In the genomic region with DNA sequence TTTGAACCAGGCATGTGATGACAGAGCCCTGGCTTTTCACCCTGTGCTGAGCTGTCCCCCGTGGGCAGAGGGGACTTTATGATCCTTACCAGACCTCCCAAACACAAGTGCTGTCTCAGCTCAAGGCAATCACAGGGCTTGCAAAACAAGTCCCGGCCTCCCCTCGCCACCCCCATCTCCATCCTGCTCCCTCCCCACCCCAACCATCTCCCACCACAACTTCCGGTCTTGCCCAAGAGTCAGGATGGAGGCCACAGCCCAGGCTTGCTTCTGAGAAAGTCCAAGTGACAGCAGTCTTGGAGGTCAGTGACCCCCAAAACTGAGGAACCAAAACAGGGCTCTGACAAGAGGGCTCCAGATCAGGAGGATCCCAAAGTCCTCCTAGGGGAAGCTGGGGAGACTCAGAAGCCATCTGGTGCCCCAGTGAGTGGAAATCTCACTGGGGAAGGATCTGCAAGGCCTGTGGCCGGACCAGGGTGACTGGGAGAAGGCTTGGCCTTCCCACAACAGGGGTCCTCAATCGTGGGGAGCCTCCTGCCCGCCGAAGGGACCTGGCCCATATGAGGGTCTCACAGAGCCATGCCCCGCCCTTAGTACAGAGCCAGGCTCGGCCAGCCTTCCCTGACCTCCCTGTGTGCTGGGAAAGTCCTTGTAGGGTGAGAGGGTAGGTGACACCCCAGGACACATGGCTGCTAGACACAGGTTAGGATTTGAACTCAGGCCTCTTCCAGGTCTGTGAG, we compare ENCODE assay signal across 12 cellular contexts. TPM values are rescaled to one million over a fixed set of nuclear protein-coding genes. Genes with fewer than 3 reads are reported as not detected.
DNase-seq lines count a peak whose midpoint lies in the region; ATAC-seq and TF ChIP-seq lines count a peak whose summit lies in the region.
"Had no signal": no experiment of that assay in that cellular context is flagged by ENCODE, and none has a peak within 500 bp of the region (broad histone marks: within the 10 kb centered on the region; RNA-seq: fewer than 3 reads in every experiment).

No MANE protein-coding gene starts in this region.

- CTCF ChIA-PET in activated naive CD4-positive, alpha-beta T cell treated with anti-CD3 and anti-CD28 coated beads for 36 hours (lab: Charles Lee), result interaction anchor here (1.3 to 8.6 kb wide), 5 partner anchors 15 to 134 kb away, joined by 3 to 177 read pairs (median 10); no protein-coding TSS in a partner anchor

- H3K4me1 Mint-ChIP-seq in CD14-positive monocyte (peaks cover 66% of the 10 kb centered on the region), neural crest cell (peaks cover 40% of the 10 kb centered on the region)
- peaks cover 6% of the 10 kb centered on the region for H3K4me1 Mint-ChIP-seq in activated naive CD4-positive, alpha-beta T cell treated with anti-CD3 and anti-CD28 coated beads for 36 hours (ENCODE audit: low read depth)

- H3K27ac ChIP-seq in gastroesophageal sphincter, result peak overlapping the region in 1 of 4 donors; percentile 40

- H3K9me3 ChIP-seq in gastroesophageal sphincter, result no peaks in the 10 kb centered on the region

- peak overlapping the region; percentile 55 to 89 (median 76) for H3K27ac Mint-ChIP-seq in CD14-positive monocyte
- peak overlapping the region; percentile 87 for H3K27ac Mint-ChIP-seq in neural crest cell (ENCODE audit: unreplicated experiment)
- no peak overlapping the region for H3K27ac Mint-ChIP-seq in activated naive CD4-positive, alpha-beta T cell treated with anti-CD3 and anti-CD28 coated beads for 36 hours

- no peaks in the 10 kb centered on the region for H3K36me3 ChIP-seq in gastroesophageal sphincter

- no peaks in the 10 kb centered on the region for H3K27me3 ChIP-seq in gastroesophageal sphincter

- H3K4me3 ChIP-seq in gastroesophageal sphincter, result no peak overlapping the region

- H3K27me3 Mint-ChIP-seq in CD14-positive monocyte (ENCODE audit: low read depth in 3 of 3) (peaks cover 14 to 20% (median 15%) of the 10 kb centered on the region in 3 donors), neural crest cell (ENCODE audit: low read depth) (no peaks in the 10 kb centered on the region)
- peaks cover 19% of the 10 kb centered on the region for H3K27me3 Mint-ChIP-seq in activated naive CD4-positive, alpha-beta T cell treated with anti-CD3 and anti-CD28 coated beads for 36 hours (ENCODE audit: low read depth)

- TF ChIP-seq POLR2A in gastroesophageal sphincter (IDR thresholded peaks at IDR 0.05), result no peak

- H3K9me3 Mint-ChIP-seq in CD14-positive monocyte (peaks cover 0 to 6% (median 0%) of the 10 kb centered on the region in 7 donors), neural crest cell (no peaks in the 10 kb centered on the region)
- no peaks in the 10 kb centered on the region for H3K9me3 Mint-ChIP-seq in activated naive CD4-positive, alpha-beta T cell treated with anti-CD3 and anti-CD28 coated beads for 36 hours

- no peak for TF ChIP-seq EP300 in gastroesophageal sphincter (IDR thresholded peaks at IDR 0.05)

- H3K4me1 ChIP-seq in gastroesophageal sphincter, result peaks cover 0 to 23% (median 9%) of the 10 kb centered on the region in 3 donors

- H3K36me3 Mint-ChIP-seq in CD14-positive monocyte, result peaks cover 6 to 8% of the 10 kb centered on the region in 2 donors
- H3K36me3 Mint-ChIP-seq in neural crest cell (ENCODE audit: low read depth), result no peaks in the 10 kb centered on the region
- no peaks in the 10 kb centered on the region for H3K36me3 Mint-ChIP-seq in activated naive CD4-positive, alpha-beta T cell treated with anti-CD3 and anti-CD28 coated beads for 36 hours (ENCODE audit: low read depth)

- intact Hi-C loops in CD14-positive monocyte (cut with micrococcal nuclease), result loop anchor here (5.0 kb wide), 2 partner anchors 131 to 196 kb away; no protein-coding TSS in a partner anchor
- intact Hi-C loops in activated naive CD4-positive, alpha-beta T cell treated with anti-CD3 and anti-CD28 coated beads for 36 hours (cut with micrococcal nuclease), result no loop called here

- peak; percentile 32 for ATAC-seq in gastroesophageal sphincter
- ATAC-seq in GM21423 (IDR thresholded peaks at IDR 0.05; ENCODE audit: unreplicated experiment), result no peak

- TF ChIP-seq CTCF in CD14-positive monocyte (IDR thresholded peaks at IDR 0.05) (no peak), gastroesophageal sphincter (IDR thresholded peaks at IDR 0.05) (no peak), neural crest cell (conservative IDR thresholded peaks at IDR 0.05) (no peak)

- DNase-seq in CD14-positive monocyte (ENCODE audit: low spot score) (peak; percentile 77), NOMO-1 treated with DMSO at 0.1 percent for 48 hours (lab: John Stamatoyannopoulos, UW; ENCODE audit: unreplicated experiment) (peak; percentile 60), neural crest cell (ENCODE audit: low read depth, low spot score) (no peak), globus pallidus (ENCODE audit: low spot score) (no peak), retina (no peak)
- no peak for DNase-seq in activated naive CD4-positive, alpha-beta T cell treated with anti-CD3 and anti-CD28 coated beads for 36 hours
- DNase-seq: activated CD4-positive, alpha-beta T cell treated with anti-CD3 and anti-CD28 coated beads, Interleukin-2, amount 50 U/mL, for 4 hours; HCEC 1CT; NCI-H446 treated with DMSO at 0.1 percent for 48 hours; SW 1271 had no signal

- WGBS in gastroesophageal sphincter (ENCODE audit: low coverage in 1 of 2), 2 donors, result no CpG with 5 or more reads among the region's 10 CpGs

- H3K4me3 Mint-ChIP-seq in CD14-positive monocyte (peak overlapping the region; percentile 20 to 76), neural crest cell (no peak overlapping the region)
- H3K4me3 Mint-ChIP-seq in activated naive CD4-positive, alpha-beta T cell treated with anti-CD3 and anti-CD28 coated beads for 36 hours, result no peak overlapping the region

RNA-seq across cellular contexts. Expression of gene SDC3, which starts 4.5 kb away (rescaled TPM):
- polyA plus RNA-seq in CD14-positive monocyte, result under 1 TPM; 0.05 to 0.12 TPM
- total RNA-seq in gastroesophageal sphincter (100 to 1,000 TPM in 1 of 4 donors, 10 to 100 TPM in 3; 45.1 to 112 (median 52.6) TPM), neural crest cell (116 and 129 TPM in 2 replicates)
- under 1 TPM; 0.19 to 0.49 TPM for total RNA-seq in activated naive CD4-positive, alpha-beta T cell treated with anti-CD3 and anti-CD28 coated beads for 36 hours

Comparison
In these comparisons a context has a peak if more than half of its experiments do, and no peak if none do; other contexts are left out.
1. DNase-seq: peak in CD14-positive monocyte (single experiment) and NOMO-1 treated with DMSO at 0.1 percent for 48 hours (single experiment); none in neural crest cell (single experiment), globus pallidus (single experiment), activated naive CD4-positive, alpha-beta T cell treated with anti-CD3 and anti-CD28 coated beads for 36 hours (single experiment) and retina (single experiment).
2. H3K4me3 Mint-ChIP-seq: peak in CD14-positive monocyte (2 of 2); none in neural crest cell (single experiment) and activated naive CD4-positive, alpha-beta T cell treated with anti-CD3 and anti-CD28 coated beads for 36 hours (single experiment).
3. RNA of gene SDC3, which starts 4.5 kb away (total RNA-seq): 116 to 129 TPM in neural crest cell and 45.1 to 112 TPM in gastroesophageal sphincter; 0.19 to 0.49 TPM in activated naive CD4-positive, alpha-beta T cell treated with anti-CD3 and anti-CD28 coated beads for 36 hours; every median in the first group is over 10 times any median in the second.